ENCODE assay signal across 1 cellular context in genomic region chr16:30494709-30495108, GRCh38.
TF ChIP-seq lines count a peak whose summit lies in the region.

No MANE protein-coding gene starts in this region.

TF ChIP-seq in K562, 482 proteins besides CTCF, POLR2A, EP300 and RAD21:
- TF ChIP-seq SMAD3 (CRISPR knock-in tag; conservative IDR thresholded peaks at IDR 0.05) (no peak), USF1 (CRISPR knock-in tag; IDR thresholded peaks at IDR 0.05) (peak; percentile 51), LARP7 (IDR thresholded peaks at IDR 0.05) (no peak), MTA3 (IDR thresholded peaks at IDR 0.05; ENCODE audit: borderline replicate concordance) (no peak), FOXK1 (CRISPR knock-in tag; IDR thresholded peaks at IDR 0.05; ENCODE audit: borderline replicate concordance) (no peak), SMAD1 (IDR thresholded peaks at IDR 0.05; ENCODE audit: low read depth, low read length, partially characterized antibody) (no peak), ZNF717 (CRISPR knock-in tag; IDR thresholded peaks at IDR 0.05) (no peak), GTF2A2 (tag; IDR thresholded peaks at IDR 0.05) (no peak), ETS2 (tag; IDR thresholded peaks at IDR 0.05; ENCODE audit: borderline replicate concordance, poor library complexity, severe bottlenecking) (no peak), ZNF263 (CRISPR knock-in tag; IDR thresholded peaks at IDR 0.05; ENCODE audit: borderline replicate concordance) (peak; percentile 97), SMAD2 (IDR thresholded peaks at IDR 0.05; ENCODE audit: low read depth, low read length) (no peak), ZFPM2 (CRISPR knock-in tag; IDR thresholded peaks at IDR 0.05) (no peak), DNMT1 (IDR thresholded peaks at IDR 0.05) (no peak), SRSF3 (IDR thresholded peaks at IDR 0.05; ENCODE audit: insufficient read depth, low read length) (no peak), USF2 (CRISPR knock-in tag; IDR thresholded peaks at IDR 0.05) (peak; percentile 58; the same call in 1 of the 2 replicates), YBX1 (IDR thresholded peaks at IDR 0.05) (no peak), NFXL1 (CRISPR knock-in tag; IDR thresholded peaks at IDR 0.05) (no peak), JUNB (CRISPR knock-in tag; conservative IDR thresholded peaks at IDR 0.05) (no peak), THRB (CRISPR knock-in tag; conservative IDR thresholded peaks at IDR 0.05) (no peak), HES1 (IDR thresholded peaks at IDR 0.05; ENCODE audit: low read depth) (no peak), RAD51 (IDR thresholded peaks at IDR 0.05; ENCODE audit: borderline replicate concordance, low read depth) (peak; percentile 38; the same call in 1 of the 2 replicates), EHMT2 (IDR thresholded peaks at IDR 0.05) (no peak), CC2D1A (IDR thresholded peaks at IDR 0.05) (no peak), MYNN (IDR thresholded peaks at IDR 0.05) (0 out of 2 replicates have a peak, but pooled peaks have one; percentile 56), MYNN (CRISPR knock-in tag; IDR thresholded peaks at IDR 0.05) (no peak), YY1 (IDR thresholded peaks at IDR 0.05; ENCODE audit: borderline replicate concordance in 1 of 3, control insufficient read depth in 1 of 3, extremely low read depth in 1 of 3, insufficient read depth in 3 of 3, insufficient read length in 1 of 3, insufficient replicate concordance in 2 of 3, low read depth in 1 of 3, low read length in 2 of 3) (no peak)
- TF ChIP-seq, protein P1, sequence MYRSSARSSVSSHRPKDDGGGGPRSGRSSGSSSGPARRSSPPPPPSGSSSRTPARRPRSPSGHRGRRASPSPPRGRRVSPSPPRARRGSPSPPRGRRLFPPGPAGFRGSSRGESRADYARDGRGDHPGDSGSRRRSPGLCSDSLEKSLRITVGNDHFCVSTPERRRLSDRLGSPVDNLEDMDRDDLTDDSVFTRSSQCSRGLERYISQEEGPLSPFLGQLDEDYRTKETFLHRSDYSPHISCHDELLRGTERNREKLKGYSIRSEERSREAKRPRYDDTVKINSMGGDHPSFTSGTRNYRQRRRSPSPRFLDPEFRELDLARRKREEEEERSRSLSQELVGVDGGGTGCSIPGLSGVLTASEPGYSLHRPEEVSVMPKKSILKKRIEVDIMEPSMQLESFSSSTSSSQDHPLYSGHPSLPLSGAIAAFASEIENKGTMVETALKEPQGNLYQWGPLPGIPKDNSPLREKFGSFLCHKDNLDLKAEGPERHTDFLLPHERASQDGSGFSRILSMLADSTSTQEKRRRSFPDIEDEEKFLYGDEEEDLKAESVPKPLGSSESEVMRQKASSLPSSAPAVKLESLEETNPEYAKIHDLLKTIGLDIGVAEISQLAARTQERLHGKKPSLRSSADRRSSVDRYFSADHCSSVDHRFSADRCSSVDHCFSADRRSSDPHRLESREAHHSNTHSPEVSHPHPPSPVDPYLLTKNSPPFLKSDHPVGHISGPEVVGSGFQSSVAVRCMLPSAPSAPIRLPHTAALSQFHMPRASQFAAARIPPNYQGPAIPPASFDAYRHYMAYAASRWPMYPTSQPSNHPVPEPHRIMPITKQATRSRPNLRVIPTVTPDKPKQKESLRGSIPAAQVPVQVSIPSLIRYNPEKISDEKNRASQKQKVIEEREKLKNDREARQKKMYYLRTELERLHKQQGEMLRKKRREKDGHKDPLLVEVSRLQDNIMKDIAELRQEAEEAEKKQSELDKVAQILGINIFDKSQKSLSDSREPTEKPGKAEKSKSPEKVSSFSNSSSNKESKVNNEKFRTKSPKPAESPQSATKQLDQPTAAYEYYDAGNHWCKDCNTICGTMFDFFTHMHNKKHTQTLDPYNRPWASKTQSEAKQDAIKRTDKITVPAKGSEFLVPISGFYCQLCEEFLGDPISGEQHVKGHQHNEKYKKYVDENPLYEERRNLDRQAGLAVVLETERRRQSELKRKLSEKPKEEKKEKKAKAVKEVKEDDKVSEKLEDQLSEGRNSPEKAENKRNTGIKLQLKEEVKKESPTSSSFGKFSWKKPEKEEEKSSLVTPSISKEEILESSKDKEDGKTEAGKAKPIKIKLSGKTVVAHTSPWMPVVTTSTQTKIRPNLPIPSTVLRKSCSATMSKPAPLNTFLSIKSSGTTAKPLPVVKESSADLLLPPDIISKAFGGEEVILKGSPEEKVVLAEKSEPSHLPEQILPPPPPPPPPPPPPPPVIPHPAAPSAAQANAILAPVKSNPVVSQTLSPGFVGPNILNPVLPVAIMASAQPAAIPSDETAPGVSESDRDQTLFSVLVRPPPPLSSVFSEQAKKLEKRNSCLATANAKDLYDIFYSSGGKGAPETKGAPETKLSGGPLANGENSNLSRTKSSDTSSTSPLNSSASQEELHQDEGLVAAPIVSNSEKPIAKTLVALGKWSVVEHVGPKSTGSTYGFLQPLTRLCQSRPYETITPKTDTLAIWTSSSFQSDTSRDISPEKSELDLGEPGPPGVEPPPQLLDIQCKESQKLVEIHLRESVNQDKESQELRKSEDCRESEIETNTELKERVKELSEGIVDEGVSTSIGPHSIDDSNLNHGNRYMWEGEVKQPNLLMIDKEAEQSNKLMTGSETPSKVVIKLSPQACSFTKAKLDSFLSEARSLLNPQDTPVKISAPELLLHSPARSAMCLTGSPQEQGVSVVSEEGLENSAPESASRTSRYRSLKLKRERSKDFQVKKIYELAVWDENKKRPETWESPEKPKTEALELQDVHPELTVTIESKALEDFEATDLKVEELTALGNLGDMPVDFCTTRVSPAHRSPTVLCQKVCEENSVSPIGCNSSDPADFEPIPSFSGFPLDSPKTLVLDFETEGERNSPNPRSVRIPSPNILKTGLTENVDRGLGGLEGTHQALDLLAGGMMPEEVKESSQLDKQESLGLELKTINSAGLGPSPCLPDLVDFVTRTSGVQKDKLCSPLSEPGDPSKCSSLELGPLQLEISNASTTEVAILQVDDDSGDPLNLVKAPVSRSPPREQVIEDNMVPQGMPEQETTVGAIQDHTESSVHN (IDR thresholded peaks at IDR 0.05; ENCODE audit: borderline replicate concordance in 1 of 2, low read depth in 1 of 2): no peak
- TF ChIP-seq, protein P2, sequence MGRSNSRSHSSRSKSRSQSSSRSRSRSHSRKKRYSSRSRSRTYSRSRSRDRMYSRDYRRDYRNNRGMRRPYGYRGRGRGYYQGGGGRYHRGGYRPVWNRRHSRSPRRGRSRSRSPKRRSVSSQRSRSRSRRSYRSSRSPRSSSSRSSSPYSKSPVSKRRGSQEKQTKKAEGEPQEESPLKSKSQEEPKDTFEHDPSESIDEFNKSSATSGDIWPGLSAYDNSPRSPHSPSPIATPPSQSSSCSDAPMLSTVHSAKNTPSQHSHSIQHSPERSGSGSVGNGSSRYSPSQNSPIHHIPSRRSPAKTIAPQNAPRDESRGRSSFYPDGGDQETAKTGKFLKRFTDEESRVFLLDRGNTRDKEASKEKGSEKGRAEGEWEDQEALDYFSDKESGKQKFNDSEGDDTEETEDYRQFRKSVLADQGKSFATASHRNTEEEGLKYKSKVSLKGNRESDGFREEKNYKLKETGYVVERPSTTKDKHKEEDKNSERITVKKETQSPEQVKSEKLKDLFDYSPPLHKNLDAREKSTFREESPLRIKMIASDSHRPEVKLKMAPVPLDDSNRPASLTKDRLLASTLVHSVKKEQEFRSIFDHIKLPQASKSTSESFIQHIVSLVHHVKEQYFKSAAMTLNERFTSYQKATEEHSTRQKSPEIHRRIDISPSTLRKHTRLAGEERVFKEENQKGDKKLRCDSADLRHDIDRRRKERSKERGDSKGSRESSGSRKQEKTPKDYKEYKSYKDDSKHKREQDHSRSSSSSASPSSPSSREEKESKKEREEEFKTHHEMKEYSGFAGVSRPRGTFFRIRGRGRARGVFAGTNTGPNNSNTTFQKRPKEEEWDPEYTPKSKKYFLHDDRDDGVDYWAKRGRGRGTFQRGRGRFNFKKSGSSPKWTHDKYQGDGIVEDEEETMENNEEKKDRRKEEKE (IDR thresholded peaks at IDR 0.05; ENCODE audit: borderline replicate concordance in 1 of 2, control insufficient read depth in 1 of 2, low read depth in 2 of 2, low read length in 1 of 2): no peak
- TF ChIP-seq, protein P3, sequence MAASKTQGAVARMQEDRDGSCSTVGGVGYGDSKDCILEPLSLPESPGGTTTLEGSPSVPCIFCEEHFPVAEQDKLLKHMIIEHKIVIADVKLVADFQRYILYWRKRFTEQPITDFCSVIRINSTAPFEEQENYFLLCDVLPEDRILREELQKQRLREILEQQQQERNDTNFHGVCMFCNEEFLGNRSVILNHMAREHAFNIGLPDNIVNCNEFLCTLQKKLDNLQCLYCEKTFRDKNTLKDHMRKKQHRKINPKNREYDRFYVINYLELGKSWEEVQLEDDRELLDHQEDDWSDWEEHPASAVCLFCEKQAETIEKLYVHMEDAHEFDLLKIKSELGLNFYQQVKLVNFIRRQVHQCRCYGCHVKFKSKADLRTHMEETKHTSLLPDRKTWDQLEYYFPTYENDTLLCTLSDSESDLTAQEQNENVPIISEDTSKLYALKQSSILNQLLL (CRISPR knock-in tag; IDR thresholded peaks at IDR 0.05; ENCODE audit: borderline replicate concordance): no peak
